In the genomic region with DNA sequence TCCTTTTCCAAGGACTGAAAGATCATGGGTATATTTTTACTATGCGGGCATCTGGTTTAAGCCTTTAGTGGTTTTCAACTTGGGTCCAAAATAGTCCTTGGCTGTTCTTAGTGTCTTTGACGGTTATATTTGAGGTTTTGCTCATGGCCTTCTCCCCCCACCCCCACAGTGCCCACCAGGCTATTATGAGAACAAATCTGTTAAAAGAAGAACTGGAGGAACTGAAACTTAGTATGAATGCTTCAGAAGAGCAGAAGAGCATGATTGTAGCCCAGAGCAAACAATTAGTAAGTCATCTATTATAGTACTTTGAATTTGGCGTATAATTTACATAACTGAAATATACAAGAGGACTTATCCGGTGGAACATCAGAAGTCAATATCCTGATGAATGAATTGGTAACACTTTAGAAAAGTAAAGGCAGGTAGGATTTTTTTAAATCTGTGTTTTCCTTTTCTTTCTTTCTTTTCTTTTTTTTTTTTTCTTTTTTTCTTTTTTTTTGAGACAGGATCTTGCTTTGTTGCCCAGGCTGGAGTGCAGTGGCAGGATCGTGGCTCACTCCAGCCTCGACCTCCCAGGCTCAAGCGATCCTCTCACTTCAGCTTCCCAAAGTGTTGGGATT, we compare ENCODE assay signal across 10 cellular contexts.
DNase-seq lines count a peak whose midpoint lies in the region; ATAC-seq and FAIRE-seq lines count a peak whose summit lies in the region.
"Had no signal": no experiment of that assay in that cellular context is flagged by ENCODE, and none has a peak within 500 bp of the region (broad histone marks: within the 10 kb centered on the region; RNA-seq: fewer than 3 reads in every experiment).

No MANE protein-coding gene starts in this region.

- FAIRE-seq in GM19239 (lab: Jason Lieb, UNC): peak; percentile 94

- no peaks in the 10 kb centered on the region for H3K36me3 Mint-ChIP-seq in activated CD8-positive, alpha-beta T cell treated with anti-CD3 and anti-CD28 coated beads, Interleukin-2, amount 10 ng/mL, durations not matched to agents 7 days and 5 days (ENCODE audit: low read depth)

- peak overlapping the region; percentile 64 for H3K4me3 ChIP-seq in BLaER1
- H3K4me3 ChIP-seq: right atrium auricular region had no signal

- POLR2A ChIA-PET in activated CD8-positive, alpha-beta T cell treated with anti-CD3 and anti-CD28 coated beads, Interleukin-2, amount 10 ng/mL, durations not matched to agents 7 days and 5 days (lab: Charles Lee): no interaction called here

- H3K27ac ChIP-seq in BLaER1: peak overlapping the region; percentile 95
- H3K27ac ChIP-seq: right atrium auricular region had no signal

- peak; percentile 83 for ATAC-seq in HG02840 (IDR thresholded peaks at IDR 0.05; ENCODE audit: low FRiP score, unreplicated experiment)
- ATAC-seq in HG03575 (IDR thresholded peaks at IDR 0.05; ENCODE audit: extremely low read depth, insufficient number of reproducible peaks, low FRiP score, unreplicated experiment): peak; percentile 74
- ATAC-seq in activated CD8-positive, alpha-beta T cell treated with anti-CD3 and anti-CD28 coated beads, Interleukin-2, amount 10 ng/mL, durations not matched to agents 7 days and 5 days: no peak

- peak overlapping the region; percentile 91 for H3K9ac ChIP-seq in BLaER1

- no peaks in the 10 kb centered on the region for H3K27me3 ChIP-seq in BLaER1
- H3K27me3 ChIP-seq: right atrium auricular region had no signal

- H3K9me3 ChIP-seq in BLaER1: no peaks in the 10 kb centered on the region; the same call in 1 of the 2 replicates

- no peaks in the 10 kb centered on the region for H4K20me1 ChIP-seq in BLaER1

- CTCF ChIA-PET in activated CD8-positive, alpha-beta T cell treated with anti-CD3 and anti-CD28 coated beads, Interleukin-2, amount 10 ng/mL, durations not matched to agents 7 days and 5 days (lab: Charles Lee): no interaction called here

- DNase-seq in GM19239 (ENCODE audit: insufficient read length, low spot score): peak; percentile 33
- DNase-seq in activated CD8-positive, alpha-beta T cell treated with anti-CD3 and anti-CD28 coated beads, Interleukin-2, amount 10 ng/mL, durations not matched to agents 7 days and 5 days: no peak
- DNase-seq in stimulated activated CD4-positive, alpha-beta T cell treated with anti-CD3 and anti-CD28 coated beads, Interleukin-4, amount 100 ng/mL, for 24 hours: no peak
- DNase-seq in NCI-H2227 (lab: John Stamatoyannopoulos, UW; ENCODE audit: unreplicated experiment): no peak
- no peak for DNase-seq in activated naive CD4-positive, alpha-beta T cell (lab: John Stamatoyannopoulos, UW)
- DNase-seq: activated CD4-positive, alpha-beta memory T cell treated with anti-CD3 and anti-CD28 coated beads, Interleukin-2, amount 10 ng/mL, durations not matched to agents 7 days and 5 days had no signal

- peak overlapping the region; percentile 78 for H3K4me2 ChIP-seq in BLaER1

- peaks cover 5% of the 10 kb centered on the region for H3K27me3 Mint-ChIP-seq in activated CD8-positive, alpha-beta T cell treated with anti-CD3 and anti-CD28 coated beads, Interleukin-2, amount 10 ng/mL, durations not matched to agents 7 days and 5 days (ENCODE audit: low read depth)

- H3K4me3 Mint-ChIP-seq in activated CD8-positive, alpha-beta T cell treated with anti-CD3 and anti-CD28 coated beads, Interleukin-2, amount 10 ng/mL, durations not matched to agents 7 days and 5 days: no peak overlapping the region
- H3K4me3 Mint-ChIP-seq: activated CD4-positive, alpha-beta memory T cell treated with anti-CD3 and anti-CD28 coated beads, Interleukin-2, amount 10 ng/mL, durations not matched to agents 7 days and 5 days had no signal

- H3K4me1 Mint-ChIP-seq in activated CD8-positive, alpha-beta T cell treated with anti-CD3 and anti-CD28 coated beads, Interleukin-2, amount 10 ng/mL, durations not matched to agents 7 days and 5 days (ENCODE audit: low read depth): no peaks in the 10 kb centered on the region
- H3K4me1 Mint-ChIP-seq: activated CD4-positive, alpha-beta memory T cell treated with anti-CD3 and anti-CD28 coated beads, Interleukin-2, amount 10 ng/mL, durations not matched to agents 7 days and 5 days had no signal

- H3K36me3 ChIP-seq in BLaER1: peaks cover 29% of the 10 kb centered on the region
- H3K36me3 ChIP-seq: right atrium auricular region had no signal

- H3K27ac Mint-ChIP-seq in activated CD8-positive, alpha-beta T cell treated with anti-CD3 and anti-CD28 coated beads, Interleukin-2, amount 10 ng/mL, durations not matched to agents 7 days and 5 days: no peak overlapping the region
- H3K27ac Mint-ChIP-seq: activated CD4-positive, alpha-beta memory T cell treated with anti-CD3 and anti-CD28 coated beads, Interleukin-2, amount 10 ng/mL, durations not matched to agents 7 days and 5 days had no signal

- peaks cover 93% of the 10 kb centered on the region for H3K4me1 ChIP-seq in BLaER1
- H3K4me1 ChIP-seq: right atrium auricular region had no signal

- no peaks in the 10 kb centered on the region for H3K9me3 Mint-ChIP-seq in activated CD8-positive, alpha-beta T cell treated with anti-CD3 and anti-CD28 coated beads, Interleukin-2, amount 10 ng/mL, durations not matched to agents 7 days and 5 days (ENCODE audit: insufficient read depth)
- H3K9me3 Mint-ChIP-seq: activated CD4-positive, alpha-beta memory T cell treated with anti-CD3 and anti-CD28 coated beads, Interleukin-2, amount 10 ng/mL, durations not matched to agents 7 days and 5 days had no signal
